In genomic region chr2:240459401-240460242, GRCh38 we compare ENCODE assay signal across 14 cellular contexts. TPM values are rescaled to one million over a fixed set of nuclear protein-coding genes. Genes with fewer than 3 reads are reported as not detected.
DNase-seq lines count a peak whose midpoint lies in the region; ATAC-seq and TF ChIP-seq lines count a peak whose summit lies in the region.
"Had no signal": no experiment of that assay in that cellular context is flagged by ENCODE, and none has a peak within 500 bp of the region (broad histone marks: within the 10 kb centered on the region; RNA-seq: fewer than 3 reads in every experiment).

No MANE protein-coding gene starts in this region.

- H3K27ac ChIP-seq in neuronal stem cell (replicated peaks; ENCODE audit: low read length), result no peak overlapping the region

- peaks cover 0 to 4% of the 10 kb centered on the region in 2 donors for H3K9me3 ChIP-seq in neuronal stem cell (replicated peaks in 1 of 2; ENCODE audit: control insufficient read depth in 2 of 2, insufficient read depth in 1 of 2, low read depth in 1 of 2, low read length in 2 of 2)

- peaks cover 0 to 11% (median 0%) of the 10 kb centered on the region in 3 experiments for H3K27me3 ChIP-seq in neuronal stem cell (ENCODE audit: control insufficient read depth in 3 of 3, insufficient read depth in 3 of 3, low read depth in 1 of 3, low read length in 3 of 3)

- intact Hi-C loops in CD14-positive monocyte (cut with micrococcal nuclease) (no loop called here), Right ventricle myocardium superior (cut with DNase I) (no loop called here)

- H2BK15ac ChIP-seq in neuronal stem cell (ENCODE audit: low read length), result no peak overlapping the region

- no peak overlapping the region for H3K4me3 ChIP-seq in neuronal stem cell (ENCODE audit: low read length in 2 of 2)

- no peak overlapping the region for H3K4me3 Mint-ChIP-seq in CD14-positive monocyte
- H3K4me3 Mint-ChIP-seq: activated CD4-positive, alpha-beta T cell treated with anti-CD3 and anti-CD28 coated beads, Interleukin-2, amount 10 ng/mL, durations not matched to agents 24 days and 14 days; activated T-helper 1 cell treated with anti-CD3 and anti-CD28 coated beads, Interleukin-12 subunit alpha, Interleukin-12 subunit beta, Interleukin-2, Interleukin-4 antibody, amounts not matched to agents 30 ng/mL and 10 ng/mL and 1 ng/mL, durations not matched to agents 14 hours and 24 hours and 36 hours; dendritic cell treated with granulocyte-macrophage colony-stimulating factor and Interleukin-4, amounts not matched to agents 40 ng/mL and 50 ng/mL, for 4 days; type B pancreatic cell had no signal

- H4K8ac ChIP-seq in neuronal stem cell (ENCODE audit: low read depth, low read length), result peak overlapping the region; percentile 43

- H3K27me3 Mint-ChIP-seq in CD14-positive monocyte (ENCODE audit: low read depth in 3 of 3), result peaks cover 26 to 42% (median 31%) of the 10 kb centered on the region in 3 donors

- no peaks in the 10 kb centered on the region for H3K36me3 Mint-ChIP-seq in CD14-positive monocyte
- H3K36me3 Mint-ChIP-seq: type B pancreatic cell had no signal

- no peak overlapping the region for H3K14ac ChIP-seq in neuronal stem cell (ENCODE audit: low read length)

- H2BK5ac ChIP-seq in neuronal stem cell (ENCODE audit: low read length), result peak overlapping the region; percentile 53

- H3K79me1 ChIP-seq in neuronal stem cell (ENCODE audit: low read depth, low read length), result peaks cover 28% of the 10 kb centered on the region

- peak overlapping the region; percentile 83 for H3K18ac ChIP-seq in neuronal stem cell (ENCODE audit: low read length)

- H2AFZ ChIP-seq in neuronal stem cell (ENCODE audit: low read length), result peak overlapping the region; percentile 39

- no peak overlapping the region for H3K9ac ChIP-seq in neuronal stem cell (ENCODE audit: low read depth, low read length, poor library complexity)

- DNase-seq in CD14-positive monocyte (ENCODE audit: low spot score) (peak; percentile 43), NCI-H146 treated with DMSO at 0.1 percent for 48 hours (lab: John Stamatoyannopoulos, UW; ENCODE audit: unreplicated experiment) (peak; percentile 42), Right ventricle myocardium superior (peak; percentile 36), neuronal stem cell (ENCODE audit: low spot score) (no peak)
- DNase-seq: activated CD4-positive, alpha-beta T cell treated with anti-CD3 and anti-CD28 coated beads, Interleukin-2, amount 10 ng/mL, durations not matched to agents 24 days and 14 days; midbrain; stimulated activated CD4-positive, alpha-beta T cell treated with anti-CD3 and anti-CD28 coated beads, Interleukin-2, amount 100 ng/mL, for 24 hours; T-helper 2 cell had no signal

- WGBS in neuronal stem cell (ENCODE audit: extremely low coverage in 2 of 2, insufficient read length in 2 of 2, insufficient replicate concordance in 1 of 2), 2 donors, result no CpG with 5 or more reads among the region's 23 CpGs

- peaks cover 20 to 37% of the 10 kb centered on the region in 2 donors for H3K36me3 ChIP-seq in neuronal stem cell (replicated peaks in 1 of 2; ENCODE audit: control insufficient read depth in 2 of 2, insufficient read depth in 2 of 2, low read length in 2 of 2)

- H3K4me2 ChIP-seq in neuronal stem cell (ENCODE audit: insufficient read depth, low read length, poor library complexity, severe bottlenecking), result peak overlapping the region; percentile 11

- peaks cover 0 to 4% (median 0%) of the 10 kb centered on the region in 7 donors for H3K9me3 Mint-ChIP-seq in CD14-positive monocyte
- H3K9me3 Mint-ChIP-seq: activated CD4-positive, alpha-beta T cell treated with anti-CD3 and anti-CD28 coated beads, Interleukin-2, amount 10 ng/mL, durations not matched to agents 24 days and 14 days; activated T-helper 1 cell treated with anti-CD3 and anti-CD28 coated beads, Interleukin-12 subunit alpha, Interleukin-12 subunit beta, Interleukin-2, Interleukin-4 antibody, amounts not matched to agents 30 ng/mL and 10 ng/mL and 1 ng/mL, durations not matched to agents 14 hours and 24 hours and 36 hours; dendritic cell treated with granulocyte-macrophage colony-stimulating factor and Interleukin-4, amounts not matched to agents 40 ng/mL and 50 ng/mL, for 4 days; type B pancreatic cell had no signal

- H2BK12ac ChIP-seq in neuronal stem cell (ENCODE audit: low read length), result no peak overlapping the region

- ATAC-seq in Right ventricle myocardium superior (ENCODE audit: poor library complexity) (no peak), HG03432 (IDR thresholded peaks at IDR 0.05; ENCODE audit: unreplicated experiment) (no peak), GM18868 (IDR thresholded peaks at IDR 0.05; ENCODE audit: unreplicated experiment) (no peak), HG03196 (IDR thresholded peaks at IDR 0.05; ENCODE audit: unreplicated experiment) (no peak)

- H2BK120ac ChIP-seq in neuronal stem cell (ENCODE audit: low read depth, low read length), result no peak overlapping the region

- peak overlapping the region; percentile 72 for H4K91ac ChIP-seq in neuronal stem cell (ENCODE audit: low read depth, low read length, poor library complexity)

- peaks cover 44 to 51% of the 10 kb centered on the region in 2 donors for H3K4me1 ChIP-seq in neuronal stem cell (ENCODE audit: control insufficient read depth in 2 of 2, insufficient read depth in 1 of 2, low read depth in 1 of 2, low read length in 2 of 2)

- H3K23ac ChIP-seq in neuronal stem cell (ENCODE audit: low read depth, low read length, poor library complexity), result peak overlapping the region; percentile 89

- no peaks in the 10 kb centered on the region for H3K4me1 Mint-ChIP-seq in CD14-positive monocyte

- no peak overlapping the region for H3K4ac ChIP-seq in neuronal stem cell (ENCODE audit: low read length)

- no peak overlapping the region for H3K27ac Mint-ChIP-seq in CD14-positive monocyte
- H3K27ac Mint-ChIP-seq: activated CD4-positive, alpha-beta T cell treated with anti-CD3 and anti-CD28 coated beads, Interleukin-2, amount 10 ng/mL, durations not matched to agents 24 days and 14 days; activated T-helper 1 cell treated with anti-CD3 and anti-CD28 coated beads, Interleukin-12 subunit alpha, Interleukin-12 subunit beta, Interleukin-2, Interleukin-4 antibody, amounts not matched to agents 30 ng/mL and 10 ng/mL and 1 ng/mL, durations not matched to agents 14 hours and 24 hours and 36 hours; dendritic cell treated with granulocyte-macrophage colony-stimulating factor and Interleukin-4, amounts not matched to agents 40 ng/mL and 50 ng/mL, for 4 days had no signal

- peak overlapping the region; percentile 63 for H2AK5ac ChIP-seq in neuronal stem cell (ENCODE audit: low read depth, low read length)

- TF ChIP-seq CTCF in CD14-positive monocyte (IDR thresholded peaks at IDR 0.05), result no peak

RNA-seq across cellular contexts. Expression of gene GPC1, which starts 24.2 kb away (rescaled TPM):
- polyA plus RNA-seq in CD14-positive monocyte, result not detected
- total RNA-seq in Right ventricle myocardium superior, result 154 TPM
- 78.0 TPM for polyA plus RNA-seq in neuronal stem cell (2013, experiment 1 of 2)
- 77.4 TPM for polyA plus RNA-seq in neuronal stem cell (2013, experiment 2 of 2)
